ENCODE assay signal across 9 cellular contexts in the genomic region with DNA sequence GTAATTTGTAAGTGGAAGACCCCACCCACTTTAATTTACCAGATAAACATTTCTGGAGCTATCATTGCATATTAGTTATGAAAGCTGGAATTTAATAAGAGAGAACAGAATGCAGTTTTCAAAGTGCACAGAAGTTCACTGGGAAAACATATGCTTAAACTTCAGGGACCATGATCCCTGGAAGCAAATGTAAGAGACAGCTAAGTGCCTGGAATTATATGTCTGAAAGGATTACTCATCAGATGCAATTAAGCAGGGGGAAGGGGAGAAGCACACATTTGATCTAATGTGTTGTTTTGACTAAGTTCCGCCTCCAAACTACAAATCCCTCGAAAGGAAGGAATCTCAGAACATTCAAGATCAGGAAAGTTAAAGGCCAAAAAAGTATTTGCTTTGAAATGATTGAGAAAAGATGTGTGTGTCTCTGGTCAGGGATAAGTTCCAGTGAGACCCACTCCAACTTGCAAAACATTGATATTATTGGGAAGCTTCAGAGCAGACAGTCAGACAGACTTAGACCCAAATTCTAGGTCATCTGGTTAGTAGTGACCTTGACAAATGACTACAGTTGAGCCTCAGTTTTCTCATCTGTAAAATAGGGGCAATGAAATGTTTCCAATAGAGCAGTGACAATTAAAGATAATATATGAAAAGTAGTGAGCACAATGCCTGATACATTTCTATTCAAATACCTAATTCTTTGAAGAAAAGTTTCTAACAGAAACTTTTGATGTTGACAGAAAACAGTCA.
DNase-seq lines count a peak whose midpoint lies in the region; ATAC-seq and TF ChIP-seq lines count a peak whose summit lies in the region.
"Had no signal": no experiment of that assay in that cellular context is flagged by ENCODE, and none has a peak within 500 bp of the region (broad histone marks: within the 10 kb centered on the region; RNA-seq: fewer than 3 reads in every experiment).

No MANE protein-coding gene starts in this region.

- peaks cover 17% of the 10 kb centered on the region for H3K4me1 ChIP-seq in foreskin keratinocyte
- peaks cover 4 to 11% (median 5%) of the 10 kb centered on the region in 3 donors for H3K4me1 ChIP-seq in skeletal muscle tissue (ENCODE audit: control insufficient read depth in 3 of 3, insufficient read depth in 3 of 3, low read length in 3 of 3)
- peaks cover 10% of the 10 kb centered on the region for H3K4me1 ChIP-seq in psoas muscle
- peaks cover 0 to 7% (median 0%) of the 10 kb centered on the region in 6 donors for H3K4me1 ChIP-seq in spleen

- no peak overlapping the region for H3K9ac ChIP-seq in skeletal muscle tissue (ENCODE audit: low read depth in 1 of 3, low read length in 3 of 3)

- DNase-seq in HPDE6-E6E7 (ENCODE audit: extremely low spot score): peak; percentile 39
- peak; percentile 77 to 92 for DNase-seq in SW 1271 (lab: John Stamatoyannopoulos, UW)
- peak; percentile 68 to 78 for DNase-seq in foreskin keratinocyte
- no peak for DNase-seq in C1 segment of cervical spinal cord (lab: John Stamatoyannopoulos, UW)
- no peak for DNase-seq in inferior parietal cortex (ENCODE audit: extremely low spot score)
- no peak for DNase-seq in psoas muscle
- DNase-seq in spleen: no peak
- DNase-seq: activated naive CD4-positive, alpha-beta T cell treated with anti-CD3 and anti-CD28 coated beads, Interleukin-2, amount 10 ng/mL, durations not matched to agents 7 days and 5 days had no signal

- H3K9me3 ChIP-seq in skeletal muscle tissue (ENCODE audit: control insufficient read depth in 3 of 3, low read length in 3 of 3) (no peaks in the 10 kb centered on the region), psoas muscle (no peaks in the 10 kb centered on the region), spleen (peaks cover 0 to 20% (median 7%) of the 10 kb centered on the region in 8 donors)

- H3K4me3 ChIP-seq in skeletal muscle tissue (ENCODE audit: low read length in 3 of 3) (no peak overlapping the region), psoas muscle (no peak overlapping the region), spleen (no peak overlapping the region)

- intact Hi-C loops in psoas muscle (cut with DNase I) (no loop called here), spleen (cut with DNase I; ENCODE audit: low total_unique reads) (no loop called here)

- TF ChIP-seq CTCF in foreskin keratinocyte (conservative IDR thresholded peaks at IDR 0.05): no peak
- no peak for TF ChIP-seq CTCF in psoas muscle (IDR thresholded peaks at IDR 0.05)
- no peak for TF ChIP-seq CTCF in spleen (IDR thresholded peaks at IDR 0.05 in 8 of 11, conservative IDR thresholded peaks at IDR 0.05 in 3 of 11)

- 69 to 77% (median 70%) methylated on average over 2 of the region's 2 CpGs for WGBS in psoas muscle, 3 donors
- WGBS in spleen, 5 donors: 74 to 89% (median 81%) methylated on average over 2 of the region's 2 CpGs

- no peak for TF ChIP-seq POLR2A in spleen (IDR thresholded peaks at IDR 0.05)

- H3K36me3 ChIP-seq in skeletal muscle tissue (ENCODE audit: control insufficient read depth in 3 of 3, insufficient read depth in 3 of 3, low read length in 3 of 3) (no peaks in the 10 kb centered on the region), psoas muscle (ENCODE audit: insufficient read depth in 1 of 2, low read depth in 1 of 2) (no peaks in the 10 kb centered on the region), spleen (no peaks in the 10 kb centered on the region)

- ATAC-seq in foreskin keratinocyte (peak; percentile 80), psoas muscle (no peak)

- peak overlapping the region; percentile 45 for H3K27ac ChIP-seq in foreskin keratinocyte
- peak overlapping the region; percentile 28 for H3K27ac ChIP-seq in skeletal muscle tissue (ENCODE audit: low read depth, low read length)
- H3K27ac ChIP-seq in psoas muscle: no peak overlapping the region
- peak overlapping the region in 4 of 8 donors; percentile 14 to 30 (median 28) for H3K27ac ChIP-seq in spleen

- H3K27me3 ChIP-seq in foreskin keratinocyte (no peaks in the 10 kb centered on the region), skeletal muscle tissue (ENCODE audit: control insufficient read depth in 3 of 3, insufficient read depth in 3 of 3, low read length in 3 of 3) (no peaks in the 10 kb centered on the region), psoas muscle (ENCODE audit: insufficient read depth in 3 of 3, low read length in 2 of 3) (no peaks in the 10 kb centered on the region), spleen (replicated peaks in 1 of 7) (no peaks in the 10 kb centered on the region)

Comparison
In these comparisons a context has a peak if more than half of its experiments do, and no peak if none do; other contexts are left out.
1. DNase-seq: peak in HPDE6-E6E7 (single experiment), SW 1271 (2 of 2) and foreskin keratinocyte (2 of 2); none in C1 segment of cervical spinal cord (0 of 14), inferior parietal cortex (single experiment), psoas muscle (0 of 2) and spleen (single experiment).